ENCODE assay signal across 25 cellular contexts in genomic region chr7:142571581-142571980, GRCh38.
A peak's percentile ranks its signal among the peaks of the same experiment; 100 is the strongest.
DNase-seq lines count a peak whose midpoint lies in the region; ATAC-seq lines count a peak whose summit lies in the region.
"Had no signal": no experiment of that assay in that cellular context is flagged by ENCODE, and none has a peak within 500 bp of the region (broad histone marks: within the 10 kb centered on the region; RNA-seq: fewer than 3 reads in every experiment).

No MANE protein-coding gene starts in this region.

- CTCF ChIA-PET in activated CD8-positive, alpha-beta memory T cell treated with anti-CD3 and anti-CD28 coated beads, Interleukin-2, amount 10 ng/mL, durations not matched to agents 7 days and 5 days (lab: Charles Lee), result interaction anchor here (0.7 to 0.9 kb wide), 2 partner anchors 11 to 16 kb away, joined by 3 read pairs; no protein-coding TSS in a partner anchor

- H3K27ac Mint-ChIP-seq in activated CD8-positive, alpha-beta memory T cell treated with anti-CD3 and anti-CD28 coated beads, Interleukin-2, amount 10 ng/mL, durations not matched to agents 7 days and 5 days, result no peak overlapping the region
- H3K27ac Mint-ChIP-seq: CD14-positive monocyte; CD8-positive, alpha-beta memory T cell; GM23338 had no signal

- peaks cover 10% of the 10 kb centered on the region for H3K27me3 Mint-ChIP-seq in activated CD8-positive, alpha-beta memory T cell treated with anti-CD3 and anti-CD28 coated beads, Interleukin-2, amount 10 ng/mL, durations not matched to agents 7 days and 5 days

- H3K36me3 Mint-ChIP-seq in activated CD8-positive, alpha-beta memory T cell treated with anti-CD3 and anti-CD28 coated beads, Interleukin-2, amount 10 ng/mL, durations not matched to agents 7 days and 5 days, result peaks cover 2% of the 10 kb centered on the region
- H3K36me3 Mint-ChIP-seq: CD14-positive monocyte had no signal

- H3K4me3 Mint-ChIP-seq in activated CD8-positive, alpha-beta memory T cell treated with anti-CD3 and anti-CD28 coated beads, Interleukin-2, amount 10 ng/mL, durations not matched to agents 7 days and 5 days, result no peak overlapping the region
- H3K4me3 Mint-ChIP-seq: CD14-positive monocyte; CD8-positive, alpha-beta memory T cell; GM23338 had no signal

- H3K4me1 Mint-ChIP-seq in activated CD8-positive, alpha-beta memory T cell treated with anti-CD3 and anti-CD28 coated beads, Interleukin-2, amount 10 ng/mL, durations not matched to agents 7 days and 5 days, result peaks cover 9% of the 10 kb centered on the region
- H3K4me1 Mint-ChIP-seq: CD8-positive, alpha-beta memory T cell had no signal

- ATAC-seq in HG02885 (IDR thresholded peaks at IDR 0.05; ENCODE audit: poor library complexity, unreplicated experiment) (no peak), left ventricle myocardium superior (no peak)
- ATAC-seq in activated CD8-positive, alpha-beta memory T cell treated with anti-CD3 and anti-CD28 coated beads, Interleukin-2, amount 10 ng/mL, durations not matched to agents 7 days and 5 days, result no peak
- ATAC-seq: GM23338 had no signal

- intact Hi-C loops in left ventricle myocardium superior (cut with micrococcal nuclease), result no loop called here

- H3K9me3 Mint-ChIP-seq in activated CD8-positive, alpha-beta memory T cell treated with anti-CD3 and anti-CD28 coated beads, Interleukin-2, amount 10 ng/mL, durations not matched to agents 7 days and 5 days (ENCODE audit: low read depth), result no peaks in the 10 kb centered on the region
- H3K9me3 Mint-ChIP-seq: CD8-positive, alpha-beta memory T cell had no signal

- DNase-seq in EH (ENCODE audit: low read depth) (peak; percentile 39), M059J (ENCODE audit: low read depth) (peak; percentile 26), fibroblast of gingiva (ENCODE audit: low read depth) (peak; percentile 58), myocyte (ENCODE audit: low read depth) (peak; percentile 46), GF-D8 (lab: John Stamatoyannopoulos, UW) (no peak), left ventricle myocardium superior (no peak)
- DNase-seq in activated CD8-positive, alpha-beta memory T cell treated with anti-CD3 and anti-CD28 coated beads, Interleukin-2, amount 10 ng/mL, durations not matched to agents 7 days and 5 days, result no peak
- DNase-seq: 8988T; ACHN; BE2C; CD8-positive, alpha-beta memory T cell; DMS 273 treated with DMSO at 0.1 percent for 48 hours; DMS79; Karpas-422; MV-4-11; NCI-H1105; NCI-H1436 treated with DMSO at 0.1 percent for 48 hours; NCI-H187 treated with DMSO at 0.1 percent for 48 hours; NCI-H2171 treated with DMSO at 0.1 percent for 48 hours; NCI-H524; NCI-H774; SIG-M5 had no signal

Comparison
In these comparisons a context has a peak if more than half of its experiments do, and no peak if none do; other contexts are left out.
1. DNase-seq: peak in EH (single experiment), M059J (single experiment), fibroblast of gingiva (single experiment) and myocyte (single experiment); none in GF-D8 (single experiment), activated CD8-positive, alpha-beta memory T cell treated with anti-CD3 and anti-CD28 coated beads, Interleukin-2, amount 10 ng/mL, durations not matched to agents 7 days and 5 days (single experiment) and left ventricle myocardium superior (single experiment).